11 cellular contexts compared by ENCODE assay signal in genomic region chr3:180646187-180646790, GRCh38. TPM values are rescaled to one million over a fixed set of nuclear protein-coding genes. Genes with fewer than 3 reads are reported as not detected.
DNase-seq lines count a peak whose midpoint lies in the region; ATAC-seq and TF ChIP-seq lines count a peak whose summit lies in the region.
"Had no signal": no experiment of that assay in that cellular context is flagged by ENCODE, and none has a peak within 500 bp of the region (broad histone marks: within the 10 kb centered on the region; RNA-seq: fewer than 3 reads in every experiment).

No MANE protein-coding gene starts in this region.

- H3K9me3 Mint-ChIP-seq in activated naive CD4-positive, alpha-beta T cell treated with anti-CD3 and anti-CD28 coated beads for 36 hours = no peaks in the 10 kb centered on the region
- peaks cover 0 to 4% (median 0%) of the 10 kb centered on the region in 7 donors for H3K9me3 Mint-ChIP-seq in CD14-positive monocyte

- CTCF ChIA-PET in activated naive CD4-positive, alpha-beta T cell treated with anti-CD3 and anti-CD28 coated beads for 36 hours (lab: Charles Lee) = no interaction called here
- CTCF ChIA-PET in GM10248 (lab: Yijun Ruan, JAX) = no interaction called here

- peak; percentile 16; the same call in 1 of the 2 replicates for TF ChIP-seq CTCF in GM12875 (IDR thresholded peaks at IDR 0.05; ENCODE audit: borderline replicate concordance, insufficient read depth, low read depth, low read length)
- TF ChIP-seq CTCF in LNCaP clone FGC (IDR thresholded peaks at IDR 0.05; ENCODE audit: control insufficient read depth, extremely low read depth, insufficient read depth) = peak; percentile 16; the same call in 1 of the 2 replicates
- peak; percentile 45 for TF ChIP-seq CTCF in foreskin keratinocyte (conservative IDR thresholded peaks at IDR 0.05)
- TF ChIP-seq CTCF in GM10248 (IDR thresholded peaks at IDR 0.05; ENCODE audit: control extremely low read depth, extremely low read depth, low read depth, missing control alignments) = no peak
- TF ChIP-seq CTCF in CD14-positive monocyte (IDR thresholded peaks at IDR 0.05) = no peak

- H3K27ac Mint-ChIP-seq in activated naive CD4-positive, alpha-beta T cell treated with anti-CD3 and anti-CD28 coated beads for 36 hours = no peak overlapping the region
- no peak overlapping the region for H3K27ac Mint-ChIP-seq in CD14-positive monocyte

- ATAC-seq in GM21786 (IDR thresholded peaks at IDR 0.05; ENCODE audit: unreplicated experiment) (peak; percentile 55), foreskin keratinocyte (peak; percentile 48)
- ATAC-seq: mucosa of descending colon, Right ventricle myocardium inferior had no signal

- H3K4me3 ChIP-seq in GM12875 (ENCODE audit: low read depth, low read length) = no peak overlapping the region
- no peak overlapping the region for H3K4me3 ChIP-seq in LNCaP clone FGC (ENCODE audit: low read depth, low read length)
- H3K4me3 ChIP-seq: mucosa of descending colon had no signal

- POLR2A ChIA-PET in GM10248 (lab: Yijun Ruan, JAX) = no interaction called here

- H3K27ac ChIP-seq in foreskin keratinocyte = no peak overlapping the region

- H3K36me3 Mint-ChIP-seq in activated naive CD4-positive, alpha-beta T cell treated with anti-CD3 and anti-CD28 coated beads for 36 hours (ENCODE audit: low read depth) = no peaks in the 10 kb centered on the region
- H3K36me3 Mint-ChIP-seq in CD14-positive monocyte = no peaks in the 10 kb centered on the region

- H3K4me1 ChIP-seq in foreskin keratinocyte = no peaks in the 10 kb centered on the region

- H3K4me3 Mint-ChIP-seq in activated naive CD4-positive, alpha-beta T cell treated with anti-CD3 and anti-CD28 coated beads for 36 hours = no peak overlapping the region
- no peak overlapping the region for H3K4me3 Mint-ChIP-seq in CD14-positive monocyte

- peaks cover 36% of the 10 kb centered on the region for H3K27me3 Mint-ChIP-seq in activated naive CD4-positive, alpha-beta T cell treated with anti-CD3 and anti-CD28 coated beads for 36 hours (ENCODE audit: low read depth)
- peaks cover 0 to 3% (median 2%) of the 10 kb centered on the region in 3 donors for H3K27me3 Mint-ChIP-seq in CD14-positive monocyte (ENCODE audit: low read depth in 3 of 3)

- H3K4me1 Mint-ChIP-seq in activated naive CD4-positive, alpha-beta T cell treated with anti-CD3 and anti-CD28 coated beads for 36 hours (ENCODE audit: low read depth) = no peaks in the 10 kb centered on the region
- no peaks in the 10 kb centered on the region for H3K4me1 Mint-ChIP-seq in CD14-positive monocyte

- intact Hi-C loops in activated naive CD4-positive, alpha-beta T cell treated with anti-CD3 and anti-CD28 coated beads for 36 hours (cut with micrococcal nuclease) = no loop called here
- intact Hi-C loops in CD14-positive monocyte (cut with micrococcal nuclease) = no loop called here

- DNase-seq in LNCaP clone FGC (ENCODE audit: low read depth) = no peak
- peak in 1 of 2 donors; percentile 13 for DNase-seq in foreskin keratinocyte
- DNase-seq in activated naive CD4-positive, alpha-beta T cell treated with anti-CD3 and anti-CD28 coated beads for 36 hours = no peak
- DNase-seq in stimulated activated CD4-positive, alpha-beta T cell treated with anti-CD3 and anti-CD28 coated beads, Interleukin-2, amount 100 ng/mL, for 48 hours = no peak
- no peak for DNase-seq in GM10248 (ENCODE audit: extremely low spot score)
- DNase-seq in CD14-positive monocyte (ENCODE audit: low spot score) = no peak
- DNase-seq: activated T-cell treated with anti-CD3 and anti-CD28 coated beads for 4 hours, mucosa of descending colon had no signal

- peaks cover 5% of the 10 kb centered on the region for H3K27me3 ChIP-seq in foreskin keratinocyte

RNA-seq across cellular contexts. Expression of gene CCDC39, which starts 33.0 kb away (rescaled TPM):
- total RNA-seq in foreskin keratinocyte = not detected in 2 replicates
- polyA plus RNA-seq in foreskin keratinocyte (not detected in 2 replicates), CD14-positive monocyte (not detected)
- not detected for total RNA-seq in activated naive CD4-positive, alpha-beta T cell treated with anti-CD3 and anti-CD28 coated beads for 36 hours
- total RNA-seq: Right ventricle myocardium inferior had no signal

RNA-seq across cellular contexts. Expression of gene TTC14, which starts 44.3 kb away (rescaled TPM):
- 11.6 and 12.2 TPM in 2 replicates for total RNA-seq in foreskin keratinocyte
- 4.8 and 5.0 TPM in 2 replicates for polyA plus RNA-seq in foreskin keratinocyte
- 10 to 100 TPM; 51.7 to 52.4 TPM for total RNA-seq in activated naive CD4-positive, alpha-beta T cell treated with anti-CD3 and anti-CD28 coated beads for 36 hours
- polyA plus RNA-seq in CD14-positive monocyte = 10 to 100 TPM; 18.3 to 18.9 TPM

Comparison
In these comparisons a context has a peak if more than half of its experiments do, and no peak if none do; other contexts are left out.
1. CTCF ChIP-seq: peak in GM12875 (single experiment), LNCaP clone FGC (single experiment) and foreskin keratinocyte (single experiment); none in GM10248 (single experiment) and CD14-positive monocyte (single experiment).